In genomic region chr5:74465724-74466123, GRCh38 we compare ENCODE assay signal across 24 cellular contexts.
DNase-seq lines count a peak whose midpoint lies in the region; ATAC-seq, FAIRE-seq and TF ChIP-seq lines count a peak whose summit lies in the region.
"Had no signal": no experiment of that assay in that cellular context is flagged by ENCODE, and none has a peak within 500 bp of the region (broad histone marks: within the 10 kb centered on the region; RNA-seq: fewer than 3 reads in every experiment).

No MANE protein-coding gene starts in this region.

- H3K4me3 ChIP-seq in HEK293 (ENCODE audit: low read depth, low read length) = no peak overlapping the region
- H3K4me3 ChIP-seq in OCI-LY7 (ENCODE audit: low read depth, low read length, poor library complexity, severe bottlenecking) = no peak overlapping the region
- no peak overlapping the region for H3K4me3 ChIP-seq in H1 (ENCODE audit: extremely low read depth in 1 of 4, insufficient read depth in 2 of 4, low read depth in 3 of 4, low read length in 4 of 4)
- no peak overlapping the region for H3K4me3 ChIP-seq in smooth muscle cell

- no peak overlapping the region for H3K56ac ChIP-seq in H1 (replicated peaks; ENCODE audit: insufficient read length, low read depth, low read length)

- no peak overlapping the region for H2BK5ac ChIP-seq in H1 (ENCODE audit: low read depth, low read length)

- H3F3A ChIP-seq in smooth muscle cell (ENCODE audit: low read depth) = no peaks in the 10 kb centered on the region

- no TSS peak for BruUV-seq in OCI-LY7 (replicated peaks; lab: Mats Ljungman, UMichigan)

- H3K79me1 ChIP-seq in H1 (ENCODE audit: low read depth, low read length) = no peaks in the 10 kb centered on the region

- H3K14ac ChIP-seq in H1 (ENCODE audit: insufficient read length) = no peak overlapping the region

- POLR2A ChIA-PET in HEK293 (lab: Yijun Ruan, JAX) = no interaction called here
- POLR2A ChIA-PET in OCI-LY7 (lab: Charles Lee) = interaction anchor here (1.0 to 2.1 kb wide), 2 partner anchors 26 to 175 kb away, joined by 3 to 9 read pairs; no protein-coding TSS in a partner anchor
- POLR2A ChIA-PET in H1 (lab: Charles Lee; ENCODE audit: partially characterized antibody) = no interaction called here

- intact Hi-C loops in OCI-LY7 (cut with micrococcal nuclease; ENCODE audit: unreplicated experiment) (no loop called here), left ventricle myocardium superior (cut with micrococcal nuclease) (no loop called here)

- H4K20me1 ChIP-seq in OCI-LY7 (ENCODE audit: insufficient read depth, low read length) (no peaks in the 10 kb centered on the region), H1 (replicated peaks in 1 of 2; ENCODE audit: control insufficient read depth in 1 of 2, insufficient read depth in 2 of 2, low read length in 2 of 2) (no peaks in the 10 kb centered on the region), smooth muscle cell (ENCODE audit: low read depth) (no peaks in the 10 kb centered on the region)

- H3K23me2 ChIP-seq in H1 (ENCODE audit: low read depth, low read length) = no peaks in the 10 kb centered on the region; the same call in 1 of the 2 replicates

- H4K91ac ChIP-seq in H1 (replicated peaks; ENCODE audit: insufficient read length, low read length) = peak overlapping the region; percentile 57

- H3K9me3 ChIP-seq in HEK293 (ENCODE audit: control insufficient read depth, insufficient read depth, low read depth, low read length) (no peaks in the 10 kb centered on the region), OCI-LY7 (ENCODE audit: low read length) (no peaks in the 10 kb centered on the region), H1 (ENCODE audit: insufficient read depth in 2 of 2, low read depth in 1 of 2, low read length in 1 of 2) (no peaks in the 10 kb centered on the region), smooth muscle cell (replicated peaks; ENCODE audit: low read depth) (no peaks in the 10 kb centered on the region)
- H3K9me3 ChIP-seq: BE2C had no signal

- H3K27me3 ChIP-seq in H1 (replicated peaks in 1 of 4; ENCODE audit: control insufficient read depth in 3 of 4, extremely low read depth in 1 of 4, insufficient read depth in 3 of 4, low read length in 3 of 4) (no peaks in the 10 kb centered on the region), smooth muscle cell (ENCODE audit: low read depth) (no peaks in the 10 kb centered on the region)
- H3K27me3 ChIP-seq: BE2C had no signal

- H3K27ac ChIP-seq in HEK293 (ENCODE audit: extremely low read depth, low read depth, low read length) (no peak overlapping the region), OCI-LY7 (ENCODE audit: low read depth, low read length, poor library complexity, severe bottlenecking) (peak overlapping the region; percentile 14), H1 (ENCODE audit: low read depth, low read length) (no peak overlapping the region), smooth muscle cell (ENCODE audit: low read depth) (no peak overlapping the region)

- no peak for TF ChIP-seq POLR2A in H1 (IDR thresholded peaks at IDR 0.05; ENCODE audit: control extremely low read depth in 1 of 2, low read depth in 2 of 2, low read length in 2 of 2)

- CTCF ChIA-PET in HEK293 (lab: Yijun Ruan, JAX) (no interaction called here), OCI-LY7 (lab: Charles Lee; ENCODE audit: unreplicated experiment) (no interaction called here), H1 (lab: Charles Lee; ENCODE audit: partially characterized antibody) (no interaction called here)

- no peak overlapping the region for H2BK15ac ChIP-seq in H1 (ENCODE audit: low read length)

- TF ChIP-seq RAD21 in H1 (IDR thresholded peaks at IDR 0.05 in 1 of 2, conservative IDR thresholded peaks at IDR 0.05 in 1 of 2; ENCODE audit: low read depth in 2 of 2, low read length in 2 of 2) = no peak

- H2AK5ac ChIP-seq in H1 (ENCODE audit: low read depth, low read length) = no peak overlapping the region

- H3K4me2 ChIP-seq in OCI-LY7 (ENCODE audit: low read length) (peak overlapping the region; percentile 52; the same call in 1 of the 2 replicates), H1 (ENCODE audit: insufficient read depth in 1 of 2, low read depth in 2 of 2, low read length in 2 of 2) (no peak overlapping the region), smooth muscle cell (no peak overlapping the region)

- H2BK12ac ChIP-seq in H1 (ENCODE audit: low read depth, low read length) = no peak overlapping the region

- H3K4me1 ChIP-seq in HEK293 (ENCODE audit: control insufficient read depth, insufficient read depth, low read length) (no peaks in the 10 kb centered on the region), OCI-LY7 (ENCODE audit: insufficient read depth, low read length, poor library complexity, severe bottlenecking) (peaks cover 20% of the 10 kb centered on the region), H1 (replicated peaks in 1 of 4; ENCODE audit: control insufficient read depth in 3 of 4, insufficient read depth in 4 of 4, low read length in 3 of 4) (no peaks in the 10 kb centered on the region), smooth muscle cell (ENCODE audit: low read depth) (no peaks in the 10 kb centered on the region)

- no peaks in the 10 kb centered on the region for H3K36me3 ChIP-seq in HEK293 (ENCODE audit: control insufficient read depth in 2 of 2, insufficient read depth in 1 of 2, low read length in 2 of 2)
- H3K36me3 ChIP-seq in OCI-LY7 (ENCODE audit: insufficient read depth, low read length) = no peaks in the 10 kb centered on the region
- H3K36me3 ChIP-seq in H1 (ENCODE audit: control insufficient read depth in 2 of 4, insufficient read depth in 4 of 4, low read length in 3 of 4) = no peaks in the 10 kb centered on the region
- no peaks in the 10 kb centered on the region for H3K36me3 ChIP-seq in smooth muscle cell (ENCODE audit: low read depth)
- H3K36me3 ChIP-seq: BE2C had no signal

- TF ChIP-seq CTCF in HEK293 (tag by site-specific recombination; IDR thresholded peaks at IDR 0.05) (no peak), OCI-LY7 (conservative IDR thresholded peaks at IDR 0.05; ENCODE audit: low read length) (no peak), H1 (IDR thresholded peaks at IDR 0.05; ENCODE audit: control extremely low read depth in 1 of 3, insufficient read depth in 1 of 3, low read depth in 1 of 3, low read length in 3 of 3) (no peak), smooth muscle cell (IDR thresholded peaks at IDR 0.05; ENCODE audit: borderline replicate concordance, insufficient read depth, poor library complexity, severe bottlenecking) (no peak)

- no peak overlapping the region for H2BK120ac ChIP-seq in H1 (replicated peaks; ENCODE audit: low read depth, low read length)

- 0 out of 2 replicates have a peak overlapping the region, but pooled peaks have one; percentile 47 for H2AFZ ChIP-seq in OCI-LY7 (ENCODE audit: low read length)
- H2AFZ ChIP-seq in H1 (ENCODE audit: low read length) = no peak overlapping the region
- no peak overlapping the region for H2AFZ ChIP-seq in smooth muscle cell (ENCODE audit: low read depth)

- H2BK20ac ChIP-seq in H1 (ENCODE audit: low read length) = no peak overlapping the region

- H3K23ac ChIP-seq in H1 (ENCODE audit: insufficient read length) = no peak overlapping the region

- FAIRE-seq in H1 (lab: Jason Lieb, UNC) = no peak
- FAIRE-seq: D721Med, RCC 7860 had no signal

- DNase-seq in OCI-LY7 (ENCODE audit: low spot score) (peak; percentile 16), H1 (ENCODE audit: low read depth in 1 of 2, low spot score in 2 of 2) (no peak), smooth muscle cell (lab: John Stamatoyannopoulos, UW; ENCODE audit: unreplicated experiment) (no peak), left ventricle myocardium superior (no peak)
- DNase-seq: BE2C; EL; GF-D8; H7; HFFc6; KG1; MV-4-11; NCI-H1105 treated with DMSO at 0.1 percent for 48 hours; NCI-H2029 treated with DMSO at 0.1 percent for 48 hours; NCI-H226; NCI-H510A treated with DMSO at 0.1 percent for 48 hours; NCI-H748 treated with DMSO at 0.1 percent for 48 hours; NK-92 treated with Interleukin-12 subunit alpha and Interleukin-12 subunit beta, amount 100 ng/mL, for 24 hours; OCI-M1 had no signal

- H3K9ac ChIP-seq in H1 (replicated peaks in 1 of 4; ENCODE audit: extremely low read depth in 1 of 4, low read depth in 3 of 4, low read length in 3 of 4) (no peak overlapping the region), smooth muscle cell (ENCODE audit: low read depth) (no peak overlapping the region)

- no peaks in the 10 kb centered on the region for H3K79me2 ChIP-seq in OCI-LY7 (ENCODE audit: insufficient read depth, low read depth, low read length)
- no peaks in the 10 kb centered on the region for H3K79me2 ChIP-seq in H1 (ENCODE audit: control insufficient read depth in 1 of 2, insufficient read depth in 2 of 2, low read length in 2 of 2)
- H3K79me2 ChIP-seq in smooth muscle cell (ENCODE audit: low read depth) = no peaks in the 10 kb centered on the region

- no peaks in the 10 kb centered on the region for H3K9me2 ChIP-seq in OCI-LY7 (ENCODE audit: insufficient read depth, low read length)

- 92% methylated on average over 2 of the region's 2 CpGs; no CpG with 5 or more reads in 1 of the 2 experiments for WGBS in H1 (ENCODE audit: extremely low coverage in 1 of 2, insufficient coverage in 1 of 2, insufficient read length in 1 of 2, insufficient replicate concordance in 2 of 2, low coverage in 1 of 2, low lambda C conversion rate in 2 of 2, missing lambda C conversion rate in 1 of 2), 2 experiments
- 92% methylated on average over 2 of the region's 2 CpGs for WGBS in smooth muscle cell (ENCODE audit: low lambda C conversion rate)

- no peak overlapping the region for H3K4ac ChIP-seq in H1 (replicated peaks; ENCODE audit: insufficient read length, low read depth, low read length)

- no peak overlapping the region for H4K5ac ChIP-seq in H1 (ENCODE audit: insufficient read length, low read depth, low read length)

- no peak for TF ChIP-seq EP300 in H1 (IDR thresholded peaks at IDR 0.05; ENCODE audit: borderline replicate concordance in 1 of 2, low read depth in 2 of 2, low read length in 2 of 2)

- ATAC-seq in left ventricle myocardium superior (no peak), GM18517 (IDR thresholded peaks at IDR 0.05; ENCODE audit: unreplicated experiment) (no peak), GM18498 (IDR thresholded peaks at IDR 0.05; ENCODE audit: unreplicated experiment) (no peak)
- ATAC-seq: Right ventricle myocardium inferior had no signal

- H3K18ac ChIP-seq in H1 (ENCODE audit: extremely low read depth, low read length) = no peak overlapping the region

- no peak overlapping the region for H4K8ac ChIP-seq in H1 (ENCODE audit: extremely low read depth, insufficient read depth, low read length)

TF ChIP-seq in H1, 55 proteins besides CTCF, POLR2A, EP300 and RAD21:
- no peak for TF ChIP-seq KDM5A (IDR thresholded peaks at IDR 0.05; ENCODE audit: low read length)
- TF ChIP-seq POU5F1 (IDR thresholded peaks at IDR 0.05; ENCODE audit: low read depth, low read length) = no peak
- no peak for TF ChIP-seq POLR2AphosphoS5 (IDR thresholded peaks at IDR 0.05; ENCODE audit: low read depth, low read length)
- no peak for TF ChIP-seq NRF1 (IDR thresholded peaks at IDR 0.05; ENCODE audit: low read depth, low read length)
- no peak for TF ChIP-seq EZH2 (IDR thresholded peaks at IDR 0.05; ENCODE audit: low read depth, low read length, severe bottlenecking)
- no peak for TF ChIP-seq ASH2L (IDR thresholded peaks at IDR 0.05; ENCODE audit: low read length)
- no peak for TF ChIP-seq GABPA (IDR thresholded peaks at IDR 0.05; ENCODE audit: borderline replicate concordance, insufficient read depth, low read length)
TF ChIP-seq in H1: peak in this region for 0.
